1 cellular context compared by ENCODE assay signal in the genomic region with DNA sequence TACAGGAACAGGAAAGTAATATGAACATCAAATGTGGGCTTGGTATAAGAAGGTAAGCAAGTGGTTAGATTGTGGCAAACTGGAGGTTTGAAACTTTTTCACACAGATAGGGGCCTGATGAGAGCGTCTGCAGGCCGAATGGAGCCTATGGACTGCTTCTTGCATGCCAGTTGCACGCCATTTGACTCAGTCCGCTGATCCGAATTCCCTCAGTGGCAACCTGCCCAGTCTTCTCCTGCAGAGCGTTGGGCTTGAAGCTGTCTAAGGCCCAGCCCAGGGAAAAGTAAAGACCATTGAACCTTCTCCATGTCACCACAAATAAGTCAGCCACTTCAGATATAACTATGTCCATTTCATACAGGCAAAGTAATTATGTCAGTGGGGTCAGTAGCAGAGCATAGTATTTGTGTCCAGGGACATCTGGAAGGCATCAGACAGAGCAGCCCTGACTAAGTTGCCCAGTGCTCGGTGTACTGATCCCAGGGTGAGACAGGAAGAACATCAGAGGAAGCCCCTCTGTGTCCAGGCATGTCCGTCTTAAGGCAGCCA.
TF ChIP-seq lines count a peak whose summit lies in the region.

No MANE protein-coding gene starts in this region.

TF ChIP-seq in H1, 55 proteins besides CTCF, POLR2A, EP300 and RAD21:
- TF ChIP-seq EGR1 (IDR thresholded peaks at IDR 0.05; ENCODE audit: borderline replicate concordance, low read depth, low read length) (no peak), TAF7 (optimal IDR thresholded peaks at IDR 0.05; ENCODE audit: borderline replicate concordance, low read depth, low read length) (no peak), PHF8 (conservative IDR thresholded peaks at IDR 0.05; ENCODE audit: low read depth, low read length) (no peak), CHD2 (IDR thresholded peaks at IDR 0.05; ENCODE audit: low read length) (no peak), SP2 (IDR thresholded peaks at IDR 0.05; ENCODE audit: low read length) (no peak), RXRA (IDR thresholded peaks at IDR 0.05; ENCODE audit: insufficient read depth, low read depth, low read length) (no peak), ZNF274 (IDR thresholded peaks at IDR 0.05; ENCODE audit: borderline replicate concordance, extremely low read depth, low read length) (no peak), NRF1 (IDR thresholded peaks at IDR 0.05; ENCODE audit: low read depth, low read length) (no peak), BRCA1 (IDR thresholded peaks at IDR 0.05; ENCODE audit: low read depth, low read length) (no peak), HDAC6 (IDR thresholded peaks at IDR 0.05; ENCODE audit: low read depth, low read length) (no peak), CEBPB (IDR thresholded peaks at IDR 0.05; ENCODE audit: low read depth, low read length) (no peak), KDM4A (IDR thresholded peaks at IDR 0.05; ENCODE audit: low read depth, low read length, severe bottlenecking) (no peak), CREB1 (IDR thresholded peaks at IDR 0.05) (no peak), RBBP5 (IDR thresholded peaks at IDR 0.05; ENCODE audit: borderline replicate concordance, low read depth, low read length) (no peak), TAF1 (IDR thresholded peaks at IDR 0.05; ENCODE audit: low read depth, low read length) (no peak), JUND (IDR thresholded peaks at IDR 0.05; ENCODE audit: low read length) (no peak)
- TF ChIP-seq, protein P1, sequence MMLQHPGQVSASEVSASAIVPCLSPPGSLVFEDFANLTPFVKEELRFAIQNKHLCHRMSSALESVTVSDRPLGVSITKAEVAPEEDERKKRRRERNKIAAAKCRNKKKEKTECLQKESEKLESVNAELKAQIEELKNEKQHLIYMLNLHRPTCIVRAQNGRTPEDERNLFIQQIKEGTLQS (IDR thresholded peaks at IDR 0.05; ENCODE audit: insufficient read depth, low read depth, low read length): no peak
- TF ChIP-seq, protein P2, sequence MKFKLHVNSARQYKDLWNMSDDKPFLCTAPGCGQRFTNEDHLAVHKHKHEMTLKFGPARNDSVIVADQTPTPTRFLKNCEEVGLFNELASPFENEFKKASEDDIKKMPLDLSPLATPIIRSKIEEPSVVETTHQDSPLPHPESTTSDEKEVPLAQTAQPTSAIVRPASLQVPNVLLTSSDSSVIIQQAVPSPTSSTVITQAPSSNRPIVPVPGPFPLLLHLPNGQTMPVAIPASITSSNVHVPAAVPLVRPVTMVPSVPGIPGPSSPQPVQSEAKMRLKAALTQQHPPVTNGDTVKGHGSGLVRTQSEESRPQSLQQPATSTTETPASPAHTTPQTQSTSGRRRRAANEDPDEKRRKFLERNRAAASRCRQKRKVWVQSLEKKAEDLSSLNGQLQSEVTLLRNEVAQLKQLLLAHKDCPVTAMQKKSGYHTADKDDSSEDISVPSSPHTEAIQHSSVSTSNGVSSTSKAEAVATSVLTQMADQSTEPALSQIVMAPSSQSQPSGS (IDR thresholded peaks at IDR 0.05; ENCODE audit: low read length): no peak
